In genomic region chr4:144355809-144356757, GRCh38 we compare ENCODE assay signal across 8 cellular contexts.
DNase-seq lines count a peak whose midpoint lies in the region; ATAC-seq and TF ChIP-seq lines count a peak whose summit lies in the region.

No MANE protein-coding gene starts in this region.

- no peak for TF ChIP-seq POLR2A in lower leg skin (IDR thresholded peaks at IDR 0.05)

- whole genome bisulfite sequencing in lower leg skin, 2 donors: 30 to 39% methylated on average over 10 of the region's 10 CpGs

- CTCF ChIA-PET in naive thymus-derived CD4-positive, alpha-beta T cell (lab: Charles Lee): no interaction called here

- H3K4me3 ChIP-seq in naive thymus-derived CD4-positive, alpha-beta T cell (ENCODE audit: low read length): no peak overlapping the region
- H3K4me3 ChIP-seq in lower leg skin (ENCODE audit: low read depth, poor library complexity, severe bottlenecking): no peak overlapping the region

- H3K27ac ChIP-seq in naive thymus-derived CD4-positive, alpha-beta T cell (ENCODE audit: low read depth, low read length): no peak overlapping the region

- in situ Hi-C loops in ACHN (cut with HindIII; ENCODE audit: low pct_ligation_motif_present, low pct_unique_long_range_greater_than_20kb, low sequenced_read_pairs): no loop called here

- POLR2A ChIA-PET in naive thymus-derived CD4-positive, alpha-beta T cell (lab: Charles Lee): no interaction called here

- intact Hi-C loops in naive thymus-derived CD4-positive, alpha-beta T cell (cut with micrococcal nuclease): no loop called here
- intact Hi-C loops in lower leg skin (cut with DNase I; ENCODE audit: low total_unique reads): no loop called here

- peaks cover 0 to 6% (median 0%) of the 10 kb centered on the region in 11 donors for H3K9me3 Mint-ChIP-seq in naive thymus-derived CD4-positive, alpha-beta T cell

- no peak overlapping the region for H3K4me3 Mint-ChIP-seq in naive thymus-derived CD4-positive, alpha-beta T cell

- no peaks in the 10 kb centered on the region for H3K4me1 Mint-ChIP-seq in naive thymus-derived CD4-positive, alpha-beta T cell

- no peaks in the 10 kb centered on the region for H3K36me3 ChIP-seq in naive thymus-derived CD4-positive, alpha-beta T cell (ENCODE audit: control insufficient read depth in 2 of 3, insufficient read depth in 3 of 3, low read length in 3 of 3)

- no peaks in the 10 kb centered on the region for H3K36me3 Mint-ChIP-seq in naive thymus-derived CD4-positive, alpha-beta T cell

- TF ChIP-seq CTCF in lower leg skin (IDR thresholded peaks at IDR 0.05): no peak

- H3K4me1 ChIP-seq in naive thymus-derived CD4-positive, alpha-beta T cell (ENCODE audit: control insufficient read depth in 2 of 2, insufficient read depth in 2 of 2, low read length in 2 of 2): no peaks in the 10 kb centered on the region

- H3K9me3 ChIP-seq in naive thymus-derived CD4-positive, alpha-beta T cell (ENCODE audit: control insufficient read depth in 2 of 3, low read length in 3 of 3): no peaks in the 10 kb centered on the region

- H3K27me3 ChIP-seq in naive thymus-derived CD4-positive, alpha-beta T cell (ENCODE audit: control insufficient read depth in 2 of 2, insufficient read depth in 2 of 2, low read length in 2 of 2): no peaks in the 10 kb centered on the region

- ATAC-seq in GM18511 (IDR thresholded peaks at IDR 0.05; ENCODE audit: unreplicated experiment): peak; percentile 97
- peak; percentile 93 for ATAC-seq in HG02798 (IDR thresholded peaks at IDR 0.05; ENCODE audit: poor library complexity, unreplicated experiment)
- ATAC-seq in naive thymus-derived CD4-positive, alpha-beta T cell: peak; percentile 53

- DNase-seq in ACHN (peak; percentile 18), MV-4-11 (lab: John Stamatoyannopoulos, UW) (peak; percentile 96), brain pericyte (ENCODE audit: low read depth, low spot score) (peak; percentile 94), lower leg skin (ENCODE audit: low spot score in 2 of 2) (no peak), inferior parietal cortex (ENCODE audit: extremely low spot score) (no peak)
- no peak for DNase-seq in naive thymus-derived CD4-positive, alpha-beta T cell

- no peak overlapping the region for H3K27ac Mint-ChIP-seq in naive thymus-derived CD4-positive, alpha-beta T cell

- H3K27me3 Mint-ChIP-seq in naive thymus-derived CD4-positive, alpha-beta T cell: peaks cover 10 to 23% (median 17%) of the 10 kb centered on the region in 5 donors

Comparison
In these comparisons a context has a peak if more than half of its experiments do, and no peak if none do; other contexts are left out.
1. DNase-seq: peak in ACHN (single experiment), MV-4-11 (single experiment) and brain pericyte (single experiment); none in naive thymus-derived CD4-positive, alpha-beta T cell (0 of 9), lower leg skin (0 of 2) and inferior parietal cortex (single experiment).
2. Peak in every context shown above with its lines, with median percentiles within 50 percentile points of each other: ATAC-seq.